In genomic region chr1:45586769-45587168, GRCh38 we compare ENCODE assay signal across 9 cellular contexts. TPM values are rescaled to one million over a fixed set of nuclear protein-coding genes. Genes with fewer than 3 reads are reported as not detected.
DNase-seq lines count a peak whose midpoint lies in the region; ATAC-seq and TF ChIP-seq lines count a peak whose summit lies in the region.
"Had no signal": no experiment of that assay in that cellular context is flagged by ENCODE, and none has a peak within 500 bp of the region (broad histone marks: within the 10 kb centered on the region; RNA-seq: fewer than 3 reads in every experiment).

No MANE protein-coding gene starts in this region.

- no peaks in the 10 kb centered on the region for H3K27me3 ChIP-seq in CD4-positive, CD25-positive, alpha-beta regulatory T cell (ENCODE audit: control insufficient read depth, insufficient read depth, low read length)
- no peaks in the 10 kb centered on the region for H3K27me3 ChIP-seq in HUES6 (ENCODE audit: control insufficient read depth, insufficient read depth, low read length)
- no peaks in the 10 kb centered on the region for H3K27me3 ChIP-seq in Caco-2 (replicated peaks; ENCODE audit: control insufficient read depth, insufficient read depth, low read length)
- H3K27me3 ChIP-seq in heart left ventricle = no peaks in the 10 kb centered on the region

- H3K27ac ChIP-seq in CD4-positive, CD25-positive, alpha-beta regulatory T cell (ENCODE audit: insufficient read depth, low read length, poor library complexity, severe bottlenecking) = peak overlapping the region; percentile 91
- H3K27ac ChIP-seq in HUES6 (ENCODE audit: low read depth, low read length) = no peak overlapping the region
- H3K27ac ChIP-seq in heart left ventricle = peak overlapping the region in 1 of 12 donors; percentile 76

- H3K4me1 ChIP-seq in CD4-positive, CD25-positive, alpha-beta regulatory T cell (ENCODE audit: control insufficient read depth, insufficient read depth, low read length, poor library complexity, severe bottlenecking) = peaks cover 27% of the 10 kb centered on the region
- H3K4me1 ChIP-seq in HUES6 (ENCODE audit: control insufficient read depth, insufficient read depth, low read length) (peaks cover 11% of the 10 kb centered on the region; the same call in 1 of the 2 replicates), Caco-2 (0 out of 2 replicates have a peak, but pooled peaks cover 4% of the 10 kb centered on the region), heart left ventricle (peaks cover 0 to 40% (median 18%) of the 10 kb centered on the region in 12 donors)

- WGBS in heart left ventricle, 4 donors = 77 to 85% (median 80%) methylated on average over 4 of the region's 4 CpGs

- POLR2A ChIA-PET in Caco-2 (lab: Charles Lee) = no interaction called here

- CTCF ChIA-PET in Caco-2 (lab: Charles Lee) = no interaction called here

- TF ChIP-seq CTCF in mesothelial cell of epicardium (IDR thresholded peaks at IDR 0.05; ENCODE audit: unreplicated experiment) (no peak), Caco-2 (IDR thresholded peaks at IDR 0.05; ENCODE audit: insufficient read depth in 1 of 2, low read depth in 1 of 2, low read length in 1 of 2, severe bottlenecking in 1 of 2, unreplicated experiment in 1 of 2) (no peak), heart left ventricle (IDR thresholded peaks at IDR 0.05) (no peak)

- TF ChIP-seq POLR2A in heart left ventricle (IDR thresholded peaks at IDR 0.05) = no peak

- no peaks in the 10 kb centered on the region for H3K9me3 Mint-ChIP-seq in CD4-positive, CD25-positive, alpha-beta regulatory T cell
- no peaks in the 10 kb centered on the region for H3K9me3 Mint-ChIP-seq in activated naive CD8-positive, alpha-beta T cell treated with anti-CD3 and anti-CD28 coated beads for 36 hours
- H3K9me3 Mint-ChIP-seq in mesothelial cell of epicardium = no peaks in the 10 kb centered on the region
- H3K9me3 Mint-ChIP-seq in Caco-2 (ENCODE audit: unreplicated experiment) = no peaks in the 10 kb centered on the region

- no peak for ATAC-seq in CD4-positive, CD25-positive, alpha-beta regulatory T cell (ENCODE audit: low read depth in 2 of 2)
- ATAC-seq in heart left ventricle = no peak

- peaks cover 9% of the 10 kb centered on the region for H3K27me3 Mint-ChIP-seq in CD4-positive, CD25-positive, alpha-beta regulatory T cell
- no peaks in the 10 kb centered on the region for H3K27me3 Mint-ChIP-seq in activated naive CD8-positive, alpha-beta T cell treated with anti-CD3 and anti-CD28 coated beads for 36 hours
- H3K27me3 Mint-ChIP-seq in mesothelial cell of epicardium (ENCODE audit: low read depth) (no peaks in the 10 kb centered on the region), Caco-2 (ENCODE audit: insufficient read depth, unreplicated experiment) (no peaks in the 10 kb centered on the region)

- no peak overlapping the region for H3K9ac ChIP-seq in HUES6 (ENCODE audit: low read length)

- peak overlapping the region; percentile 68 to 99 (median 96) for H3K27ac Mint-ChIP-seq in CD4-positive, CD25-positive, alpha-beta regulatory T cell
- no peak overlapping the region for H3K27ac Mint-ChIP-seq in activated naive CD8-positive, alpha-beta T cell treated with anti-CD3 and anti-CD28 coated beads for 36 hours
- H3K27ac Mint-ChIP-seq in mesothelial cell of epicardium (no peak overlapping the region), Caco-2 (ENCODE audit: unreplicated experiment) (no peak overlapping the region)

- no peak for DNase-seq in CD4-positive, CD25-positive, alpha-beta regulatory T cell
- DNase-seq in activated naive CD8-positive, alpha-beta T cell treated with anti-CD3 and anti-CD28 coated beads for 36 hours = no peak
- DNase-seq in mesothelial cell of epicardium (ENCODE audit: low spot score in 2 of 2, unreplicated experiment in 2 of 2) (no peak), NCI-H1105 treated with DMSO at 0.1 percent for 48 hours (lab: John Stamatoyannopoulos, UW) (no peak), NCI-H69 (lab: John Stamatoyannopoulos, UW) (no peak), Caco-2 (no peak), heart left ventricle (no peak)
- DNase-seq: NCI-H510A treated with DMSO at 0.1 percent for 48 hours had no signal

- H3K4me1 Mint-ChIP-seq in CD4-positive, CD25-positive, alpha-beta regulatory T cell = peaks cover 6 to 62% (median 41%) of the 10 kb centered on the region in 4 donors
- H3K4me1 Mint-ChIP-seq in activated naive CD8-positive, alpha-beta T cell treated with anti-CD3 and anti-CD28 coated beads for 36 hours = peaks cover 33% of the 10 kb centered on the region
- H3K4me1 Mint-ChIP-seq in mesothelial cell of epicardium (peaks cover 18% of the 10 kb centered on the region), Caco-2 (ENCODE audit: low read depth, unreplicated experiment) (no peaks in the 10 kb centered on the region)

- H3K9me3 ChIP-seq in CD4-positive, CD25-positive, alpha-beta regulatory T cell (ENCODE audit: control insufficient read depth in 2 of 2, low read length in 2 of 2) = no peaks in the 10 kb centered on the region
- H3K9me3 ChIP-seq in HUES6 (ENCODE audit: control insufficient read depth, insufficient read depth, low read depth, low read length) = no peaks in the 10 kb centered on the region
- H3K9me3 ChIP-seq in Caco-2 = no peaks in the 10 kb centered on the region
- H3K9me3 ChIP-seq in heart left ventricle = no peaks in the 10 kb centered on the region

- peaks cover 10% of the 10 kb centered on the region for H3K36me3 ChIP-seq in CD4-positive, CD25-positive, alpha-beta regulatory T cell (ENCODE audit: control insufficient read depth, insufficient read depth, low read length)
- H3K36me3 ChIP-seq in HUES6 (ENCODE audit: control insufficient read depth, insufficient read depth, low read length) = peaks cover 52% of the 10 kb centered on the region
- H3K36me3 ChIP-seq in Caco-2 (ENCODE audit: control insufficient read depth, insufficient read depth, low read length) = no peaks in the 10 kb centered on the region
- H3K36me3 ChIP-seq in heart left ventricle = peaks cover 0 to 10% (median 5%) of the 10 kb centered on the region in 9 donors

- peak overlapping the region; percentile 97 to 100 (median 98) for H3K4me3 Mint-ChIP-seq in CD4-positive, CD25-positive, alpha-beta regulatory T cell
- H3K4me3 Mint-ChIP-seq in activated naive CD8-positive, alpha-beta T cell treated with anti-CD3 and anti-CD28 coated beads for 36 hours = peak overlapping the region; percentile 99
- H3K4me3 Mint-ChIP-seq in mesothelial cell of epicardium (peak overlapping the region; percentile 93), Caco-2 (ENCODE audit: unreplicated experiment) (no peak overlapping the region)

- peak overlapping the region; percentile 81 for H3K4me3 ChIP-seq in CD4-positive, CD25-positive, alpha-beta regulatory T cell (ENCODE audit: low read depth, low read length)
- H3K4me3 ChIP-seq in HUES6 (ENCODE audit: low read depth, low read length) (peak overlapping the region; percentile 96), Caco-2 (ENCODE audit: low read depth, low read length) (no peak overlapping the region), heart left ventricle (peak overlapping the region in 1 of 12 donors; percentile 41)

- intact Hi-C loops in Caco-2 (cut with micrococcal nuclease; ENCODE audit: unreplicated experiment) = no loop called here
- intact Hi-C loops in heart left ventricle (cut with DNase I) = loop anchor here in 3 of 10 donors (10.0 kb wide), 1 partner anchor 98 kb away; the partner anchor contains the start of genes GPBP1L1 (in 3 of the 3) and TMEM69 (in 3 of the 3)

- no TSS peak for BruUV-seq in Caco-2 (replicated peaks; lab: Mats Ljungman, UMichigan)

- H3K36me3 Mint-ChIP-seq in CD4-positive, CD25-positive, alpha-beta regulatory T cell = peaks cover 4% of the 10 kb centered on the region
- H3K36me3 Mint-ChIP-seq in activated naive CD8-positive, alpha-beta T cell treated with anti-CD3 and anti-CD28 coated beads for 36 hours = peaks cover 33% of the 10 kb centered on the region
- H3K36me3 Mint-ChIP-seq in mesothelial cell of epicardium = peaks cover 4% of the 10 kb centered on the region
- peaks cover 54% of the 10 kb centered on the region for H3K36me3 Mint-ChIP-seq in Caco-2 (ENCODE audit: insufficient read depth, unreplicated experiment)

RNA-seq across cellular contexts. Expression of gene NASP, which starts 2.9 kb away (rescaled TPM):
- total RNA-seq in CD4-positive, CD25-positive, alpha-beta regulatory T cell = 147 TPM
- 10 to 100 TPM; 77.8 to 88.3 (median 80.7) TPM for polyA plus RNA-seq in CD4-positive, CD25-positive, alpha-beta regulatory T cell
- 100 to 1,000 TPM; 274 to 278 TPM for total RNA-seq in activated naive CD8-positive, alpha-beta T cell treated with anti-CD3 and anti-CD28 coated beads for 36 hours
- total RNA-seq in mesothelial cell of epicardium = 164 to 185 TPM (median 170 TPM) in 3 replicates
- total RNA-seq in Caco-2 (2022) = 174 and 183 TPM in 2 replicates
- total RNA-seq in heart left ventricle = 10 to 100 TPM; 24.5 to 53.4 (median 31.4) TPM
- 10 to 100 TPM; 70.6 to 86.6 TPM for polyA plus RNA-seq in heart left ventricle

RNA-seq across cellular contexts. Expression of gene AKR1A1, which starts 36.1 kb away (rescaled TPM):
- total RNA-seq in CD4-positive, CD25-positive, alpha-beta regulatory T cell = 53.1 TPM
- 100 to 1,000 TPM in 2 of 4 donors, 10 to 100 TPM in 2; 78.7 to 117 (median 97.0) TPM for polyA plus RNA-seq in CD4-positive, CD25-positive, alpha-beta regulatory T cell
- 100 to 1,000 TPM; 181 to 203 TPM for total RNA-seq in activated naive CD8-positive, alpha-beta T cell treated with anti-CD3 and anti-CD28 coated beads for 36 hours
- total RNA-seq in mesothelial cell of epicardium (177 to 188 TPM (median 180 TPM) in 3 replicates), Caco-2 (2022) (119 and 129 TPM in 2 replicates), heart left ventricle (100 to 1,000 TPM in 1 of 9 donors, 10 to 100 TPM in 8; 28.0 to 148 (median 42.6) TPM)
- polyA plus RNA-seq in heart left ventricle = 10 to 100 TPM; 45.8 to 77.7 TPM

RNA-seq across cellular contexts. Expression of gene CCDC17, which starts 37.1 kb away (rescaled TPM):
- total RNA-seq in CD4-positive, CD25-positive, alpha-beta regulatory T cell = 6.1 TPM
- polyA plus RNA-seq in CD4-positive, CD25-positive, alpha-beta regulatory T cell = under 1 TPM in 2 of 4 donors, not detected in 2; 0.23 to 0.25 TPM
- total RNA-seq in activated naive CD8-positive, alpha-beta T cell treated with anti-CD3 and anti-CD28 coated beads for 36 hours = 1 to 10 TPM; 1.1 to 1.2 TPM
- total RNA-seq in mesothelial cell of epicardium (4.5 to 5.6 TPM (median 5.6 TPM) in 3 replicates), Caco-2 (2022) (1.9 and 2.4 TPM in 2 replicates), heart left ventricle (1 to 10 TPM in 3 of 9 donors, under 1 TPM in 6; 0.20 to 1.3 (median 0.93) TPM)
- polyA plus RNA-seq in heart left ventricle = 1 to 10 TPM in 1 of 2 donors, under 1 TPM in 1; 0.35 to 2.0 TPM

Comparison
In these comparisons a context has a peak if more than half of its experiments do, and no peak if none do; other contexts are left out.
1. H3K27ac Mint-ChIP-seq: peak in CD4-positive, CD25-positive, alpha-beta regulatory T cell (3 of 3); none in activated naive CD8-positive, alpha-beta T cell treated with anti-CD3 and anti-CD28 coated beads for 36 hours (single experiment), mesothelial cell of epicardium (single experiment) and Caco-2 (single experiment).